22 cellular contexts compared by ENCODE assay signal in the genomic region with DNA sequence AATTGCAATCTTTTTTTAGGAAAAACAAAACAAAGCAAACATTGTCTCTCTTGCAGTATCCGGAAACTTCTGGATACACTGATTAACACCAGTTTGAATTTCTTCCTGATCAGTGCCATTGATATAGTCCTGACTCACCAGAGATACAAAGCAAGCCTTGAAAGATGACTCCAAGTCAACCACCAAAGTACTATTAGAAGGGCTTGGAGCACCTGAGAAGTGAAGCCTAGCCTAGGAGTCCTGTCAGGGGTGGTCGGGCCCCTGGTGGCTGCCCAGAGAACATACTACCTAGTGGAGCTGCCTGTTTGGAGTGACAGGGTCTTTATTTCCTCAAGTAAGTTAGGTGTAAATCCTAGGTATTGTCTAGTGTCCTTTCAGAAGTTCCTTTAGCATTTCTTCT.
DNase-seq lines count a peak whose midpoint lies in the region; ATAC-seq and TF ChIP-seq lines count a peak whose summit lies in the region.
"Had no signal": no experiment of that assay in that cellular context is flagged by ENCODE, and none has a peak within 500 bp of the region (broad histone marks: within the 10 kb centered on the region; RNA-seq: fewer than 3 reads in every experiment).

No MANE protein-coding gene starts in this region.

- intact Hi-C loops in natural killer cell (cut with micrococcal nuclease), result no loop called here
- intact Hi-C loops in activated naive CD4-positive, alpha-beta T cell treated with anti-CD3 and anti-CD28 coated beads for 36 hours (cut with micrococcal nuclease), result no loop called here

- no peak overlapping the region for H3K27ac Mint-ChIP-seq in natural killer cell
- no peak overlapping the region for H3K27ac Mint-ChIP-seq in activated naive CD4-positive, alpha-beta T cell treated with anti-CD3 and anti-CD28 coated beads for 36 hours
- H3K27ac Mint-ChIP-seq: CD4-positive, alpha-beta memory T cell; dendritic cell treated with granulocyte-macrophage colony-stimulating factor and Interleukin-4, amounts not matched to agents 40 ng/mL and 50 ng/mL, for 4 days had no signal

- POLR2A ChIA-PET in HEK293T (lab: Yijun Ruan, JAX), result no interaction called here

- no peak for TF ChIP-seq CTCF in natural killer cell (IDR thresholded peaks at IDR 0.05)

- no peaks in the 10 kb centered on the region for H3K9me3 Mint-ChIP-seq in natural killer cell
- no peaks in the 10 kb centered on the region for H3K9me3 Mint-ChIP-seq in activated naive CD4-positive, alpha-beta T cell treated with anti-CD3 and anti-CD28 coated beads for 36 hours
- H3K9me3 Mint-ChIP-seq: CD4-positive, alpha-beta memory T cell; dendritic cell treated with granulocyte-macrophage colony-stimulating factor and Interleukin-4, amounts not matched to agents 40 ng/mL and 50 ng/mL, for 4 days had no signal

- no peaks in the 10 kb centered on the region for H3K4me1 Mint-ChIP-seq in natural killer cell
- peaks cover 1% of the 10 kb centered on the region for H3K4me1 Mint-ChIP-seq in activated naive CD4-positive, alpha-beta T cell treated with anti-CD3 and anti-CD28 coated beads for 36 hours (ENCODE audit: low read depth)
- H3K4me1 Mint-ChIP-seq: CD4-positive, alpha-beta memory T cell had no signal

- DNase-seq in ELR (ENCODE audit: low read depth), result peak; percentile 1
- peak; percentile 14 for DNase-seq in HEK293T (ENCODE audit: extremely low spot score)
- DNase-seq in SW480 (ENCODE audit: low spot score), result peak; percentile 0
- DNase-seq in germinal center (ENCODE audit: low spot score), result peak; percentile 2
- no peak for DNase-seq in natural killer cell
- DNase-seq in activated naive CD4-positive, alpha-beta T cell treated with anti-CD3 and anti-CD28 coated beads for 36 hours, result no peak
- no peak for DNase-seq in activated naive CD4-positive, alpha-beta T cell treated with anti-CD3 and anti-CD28 coated beads, Interleukin-2, amount 50 U/mL, for 16 hours
- DNase-seq: activated CD4-positive, alpha-beta T cell treated with anti-CD3 and anti-CD28 coated beads, Interleukin-2, amount 50 U/mL, for 1 hour; activated CD8-positive, alpha-beta memory T cell treated with anti-CD3 and anti-CD28 coated beads, Interleukin-2, amount 50 U/mL, for 4 hours; activated effector memory CD4-positive, alpha-beta T cell treated with anti-CD3 and anti-CD28 coated beads, Interleukin-2, amount 50 U/mL, for 16 hours; CD4-positive, alpha-beta memory T cell; hippocampal formation; kidney; NCI-H1092 treated with DMSO at 0.1 percent for 48 hours; NCI-H2081; NCI-H446; NK-92 treated with Interleukin-12 subunit alpha and Interleukin-12 subunit beta, amount 100 ng/mL, for 24 hours; occipital lobe; stimulated activated CD8-positive, alpha-beta memory T cell treated with anti-CD3 and anti-CD28 coated beads, Interleukin-4, amount 100 ng/mL, for 48 hours; SW 1271 had no signal

- no peak overlapping the region for H3K4me3 Mint-ChIP-seq in natural killer cell
- no peak overlapping the region for H3K4me3 Mint-ChIP-seq in activated naive CD4-positive, alpha-beta T cell treated with anti-CD3 and anti-CD28 coated beads for 36 hours
- H3K4me3 Mint-ChIP-seq: CD4-positive, alpha-beta memory T cell; dendritic cell treated with granulocyte-macrophage colony-stimulating factor and Interleukin-4, amounts not matched to agents 40 ng/mL and 50 ng/mL, for 4 days had no signal

- peaks cover 0 to 35% of the 10 kb centered on the region in 2 donors for H3K27me3 Mint-ChIP-seq in natural killer cell (ENCODE audit: low read depth in 2 of 2)
- no peaks in the 10 kb centered on the region for H3K27me3 Mint-ChIP-seq in activated naive CD4-positive, alpha-beta T cell treated with anti-CD3 and anti-CD28 coated beads for 36 hours (ENCODE audit: low read depth)
- H3K27me3 Mint-ChIP-seq: CD4-positive, alpha-beta memory T cell; dendritic cell treated with granulocyte-macrophage colony-stimulating factor and Interleukin-4, amounts not matched to agents 40 ng/mL and 50 ng/mL, for 4 days had no signal

- CTCF ChIA-PET in HEK293T (lab: Yijun Ruan, JAX), result interaction anchor here (0.9 kb wide), 1 partner anchor 12 kb away, joined by 5 read pairs; no protein-coding TSS in a partner anchor
- CTCF ChIA-PET in activated naive CD4-positive, alpha-beta T cell treated with anti-CD3 and anti-CD28 coated beads for 36 hours (lab: Charles Lee), result interaction anchor here (0.7 kb wide), 1 partner anchor 19 kb away, joined by 6 read pairs; no protein-coding TSS in a partner anchor

- ATAC-seq in HG03280 (IDR thresholded peaks at IDR 0.05; ENCODE audit: unreplicated experiment) (no peak), natural killer cell (no peak)

- no peaks in the 10 kb centered on the region for H3K36me3 Mint-ChIP-seq in natural killer cell
- H3K36me3 Mint-ChIP-seq in activated naive CD4-positive, alpha-beta T cell treated with anti-CD3 and anti-CD28 coated beads for 36 hours (ENCODE audit: low read depth), result no peaks in the 10 kb centered on the region
- H3K36me3 Mint-ChIP-seq: CD4-positive, alpha-beta memory T cell had no signal

TF ChIP-seq in HEK293T, 16 proteins besides CTCF, POLR2A, EP300 and RAD21:
- no peak for TF ChIP-seq BHLHE40 (IDR thresholded peaks at IDR 0.05; ENCODE audit: borderline replicate concordance)
- TF ChIP-seq, protein P1, sequence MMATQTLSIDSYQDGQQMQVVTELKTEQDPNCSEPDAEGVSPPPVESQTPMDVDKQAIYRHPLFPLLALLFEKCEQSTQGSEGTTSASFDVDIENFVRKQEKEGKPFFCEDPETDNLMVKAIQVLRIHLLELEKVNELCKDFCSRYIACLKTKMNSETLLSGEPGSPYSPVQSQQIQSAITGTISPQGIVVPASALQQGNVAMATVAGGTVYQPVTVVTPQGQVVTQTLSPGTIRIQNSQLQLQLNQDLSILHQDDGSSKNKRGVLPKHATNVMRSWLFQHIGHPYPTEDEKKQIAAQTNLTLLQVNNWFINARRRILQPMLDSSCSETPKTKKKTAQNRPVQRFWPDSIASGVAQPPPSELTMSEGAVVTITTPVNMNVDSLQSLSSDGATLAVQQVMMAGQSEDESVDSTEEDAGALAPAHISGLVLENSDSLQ (IDR thresholded peaks at IDR 0.05), result peak; percentile 22; the same call in 1 of the 2 replicates

Comparison
In these comparisons a context has a peak if more than half of its experiments do, and no peak if none do; other contexts are left out.
1. DNase-seq: peak in ELR (single experiment), HEK293T (single experiment), SW480 (single experiment) and germinal center (single experiment); none in natural killer cell (single experiment), activated naive CD4-positive, alpha-beta T cell treated with anti-CD3 and anti-CD28 coated beads for 36 hours (single experiment) and activated naive CD4-positive, alpha-beta T cell treated with anti-CD3 and anti-CD28 coated beads, Interleukin-2, amount 50 U/mL, for 16 hours (single experiment).